Comparison of ENCODE assay signal across 8 cellular contexts in the genomic region with DNA sequence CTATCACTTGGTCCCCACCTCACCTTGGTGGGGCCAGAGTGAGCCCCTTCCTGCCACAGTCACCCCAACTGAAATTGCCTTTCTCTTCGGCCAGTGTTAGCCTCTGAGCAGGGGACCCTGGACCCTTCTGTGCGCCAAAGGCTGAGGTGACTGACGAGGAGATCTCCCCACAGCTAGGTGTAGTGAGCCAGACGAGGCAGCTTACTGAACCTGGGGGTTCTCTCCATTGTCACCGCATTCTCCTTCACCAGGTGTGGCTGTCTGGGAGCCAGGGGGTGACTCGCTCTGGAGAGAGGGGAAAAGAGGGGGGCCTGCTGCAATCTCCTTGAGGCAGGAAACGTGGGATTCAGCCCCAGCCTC. TPM values are rescaled to one million over a fixed set of nuclear protein-coding genes. Genes with fewer than 3 reads are reported as not detected.
DNase-seq lines count a peak whose midpoint lies in the region; ATAC-seq and TF ChIP-seq lines count a peak whose summit lies in the region.

No MANE protein-coding gene starts in this region.

- H3K36me3 Mint-ChIP-seq in chondrocyte (ENCODE audit: low read depth) = peaks cover 15% of the 10 kb centered on the region
- no peaks in the 10 kb centered on the region for H3K36me3 Mint-ChIP-seq in mesothelial cell of epicardium

- TF ChIP-seq CTCF in 22Rv1 (IDR thresholded peaks at IDR 0.05) = no peak
- no peak for TF ChIP-seq CTCF in chondrocyte (IDR thresholded peaks at IDR 0.05)
- TF ChIP-seq CTCF in mesothelial cell of epicardium (IDR thresholded peaks at IDR 0.05; ENCODE audit: unreplicated experiment) = no peak

- peaks cover 5% of the 10 kb centered on the region for H3K9me3 Mint-ChIP-seq in chondrocyte (ENCODE audit: low read depth)
- H3K9me3 Mint-ChIP-seq in mesothelial cell of epicardium = peaks cover 5% of the 10 kb centered on the region

- H3K4me1 Mint-ChIP-seq in chondrocyte (ENCODE audit: low read depth) (peaks cover 28% of the 10 kb centered on the region), mesothelial cell of epicardium (peaks cover 27% of the 10 kb centered on the region)

- peak overlapping the region; percentile 99 for H3K4me3 Mint-ChIP-seq in chondrocyte (ENCODE audit: unreplicated experiment)
- H3K4me3 Mint-ChIP-seq in mesothelial cell of epicardium = peak overlapping the region; percentile 95

- peak; percentile 6 for DNase-seq in HuH-7.5 (ENCODE audit: low spot score)
- no peak for DNase-seq in chondrocyte (ENCODE audit: low spot score)
- DNase-seq in mesothelial cell of epicardium (ENCODE audit: low spot score in 2 of 2, unreplicated experiment in 2 of 2) = no peak
- DNase-seq in NCI-H1048 (lab: John Stamatoyannopoulos, UW) = no peak
- DNase-seq in NCI-H2227 (lab: John Stamatoyannopoulos, UW; ENCODE audit: unreplicated experiment) = no peak
- no peak for DNase-seq in NCI-H187 (lab: John Stamatoyannopoulos, UW)

- no peaks in the 10 kb centered on the region for H3K27me3 Mint-ChIP-seq in chondrocyte (ENCODE audit: low read depth)
- peaks cover 7% of the 10 kb centered on the region for H3K27me3 Mint-ChIP-seq in mesothelial cell of epicardium (ENCODE audit: low read depth)

- H3K27ac Mint-ChIP-seq in chondrocyte (ENCODE audit: unreplicated experiment) (no peak overlapping the region), mesothelial cell of epicardium (no peak overlapping the region)

- peak overlapping the region; percentile 85 for H3K27ac ChIP-seq in 22Rv1

- no peak for ATAC-seq in GM19351 (IDR thresholded peaks at IDR 0.05; ENCODE audit: unreplicated experiment)

RNA-seq across cellular contexts. Expression of gene RPS28, which starts 1.3 kb away (rescaled TPM):
- total RNA-seq in chondrocyte (1,057 to 1,248 TPM (median 1,100 TPM) in 3 replicates), mesothelial cell of epicardium (1,343 to 1,395 TPM (median 1,352 TPM) in 3 replicates)

RNA-seq across cellular contexts. Expression of gene NDUFA7, which starts 1.4 kb away (rescaled TPM):
- total RNA-seq in chondrocyte (25.0 to 34.1 TPM (median 26.6 TPM) in 3 replicates), mesothelial cell of epicardium (35.4 to 43.1 TPM (median 40.3 TPM) in 3 replicates)

RNA-seq across cellular contexts. Expression of gene CD320, which starts 14.5 kb away (rescaled TPM):
- total RNA-seq in chondrocyte = 39.3 to 44.0 TPM (median 41.7 TPM) in 3 replicates
- total RNA-seq in mesothelial cell of epicardium = 42.0 to 44.5 TPM (median 42.8 TPM) in 3 replicates

RNA-seq across cellular contexts. Expression of gene KANK3, which starts 20.4 kb away (rescaled TPM):
- 0.56 to 1.2 TPM (median 1.2 TPM) in 3 replicates for total RNA-seq in chondrocyte
- 1.8 to 2.3 TPM (median 2.1 TPM) in 3 replicates for total RNA-seq in mesothelial cell of epicardium

RNA-seq across cellular contexts. Expression of gene ANGPTL4, which starts 41.3 kb away (rescaled TPM):
- total RNA-seq in chondrocyte (56.4 to 143 TPM (median 127 TPM) in 3 replicates), mesothelial cell of epicardium (2.0 to 3.7 TPM (median 3.5 TPM) in 3 replicates)
